ENCODE assay signal across 8 cellular contexts in genomic region chr11:112073941-112074811, GRCh38. TPM values are rescaled to one million over a fixed set of nuclear protein-coding genes. Genes with fewer than 3 reads are reported as not detected.
A peak's percentile ranks its signal among the peaks of the same experiment; 100 is the strongest.
DNase-seq lines count a peak whose midpoint lies in the region; ATAC-seq and TF ChIP-seq lines count a peak whose summit lies in the region.

NKAPD1 (plus strand) TSS chr11:112074299; CDS start chr11:112075575, 1,276 bp downstream.
PIH1D2 (minus strand) TSS chr11:112074017; CDS start chr11:112073174, 843 bp downstream.

- H3K27ac ChIP-seq in foreskin keratinocyte: peak within 1 kb of the TSS; percentile 94
- H3K27ac ChIP-seq in neural progenitor cell: peak within 1 kb of the TSS; percentile 100
- H3K27ac ChIP-seq in stomach smooth muscle (ENCODE audit: low read length): peak within 1 kb of the TSS; percentile 84

- peak; percentile 79 for TF ChIP-seq POLR2A in Raji (IDR thresholded peaks at IDR 0.05; ENCODE audit: insufficient read depth, low read depth, low read length)

- H3K27me3 Mint-ChIP-seq in neural progenitor cell (ENCODE audit: insufficient read depth, low read depth): peaks cover 2% of the 10 kb centered on the region

- H3F3A ChIP-seq in neural progenitor cell (ENCODE audit: low read depth): peaks cover 8% of the 10 kb centered on the region

- peak within 1 kb of the TSS; percentile 98 for H3K4me3 Mint-ChIP-seq in neural progenitor cell

- peaks cover 8% of the 10 kb centered on the region for H3K36me3 Mint-ChIP-seq in neural progenitor cell

- H3K36me3 ChIP-seq in neural progenitor cell (peaks cover 4% of the 10 kb centered on the region), stomach smooth muscle (ENCODE audit: control insufficient read depth in 2 of 2, insufficient read depth in 2 of 2, low read length in 2 of 2) (peaks cover 8 to 12% of the 10 kb centered on the region in 2 donors)

- peak within 1 kb of the TSS; percentile 99 for H2AFZ ChIP-seq in neural progenitor cell (replicated peaks)

- H3K9me3 Mint-ChIP-seq in neural progenitor cell: no peaks in the 10 kb centered on the region

- H3K9me3 ChIP-seq in neural progenitor cell (ENCODE audit: low read depth) (no peaks in the 10 kb centered on the region), stomach smooth muscle (ENCODE audit: control insufficient read depth in 2 of 2, low read length in 2 of 2) (no peaks in the 10 kb centered on the region)

- H3K4me1 ChIP-seq in foreskin keratinocyte (no peaks in the 10 kb centered on the region), neural progenitor cell (peaks cover 8% of the 10 kb centered on the region), stomach smooth muscle (ENCODE audit: control insufficient read depth, insufficient read depth, low read length) (peaks cover 7% of the 10 kb centered on the region)

- peak within 1 kb of the TSS; percentile 86 for H3K4me2 ChIP-seq in neural progenitor cell

- no peaks in the 10 kb centered on the region for H3K27me3 ChIP-seq in foreskin keratinocyte
- H3K27me3 ChIP-seq in neural progenitor cell: no peaks in the 10 kb centered on the region
- no peaks in the 10 kb centered on the region for H3K27me3 ChIP-seq in stomach smooth muscle (ENCODE audit: control insufficient read depth in 1 of 2, insufficient read depth in 2 of 2, low read length in 2 of 2)

- peaks cover 21% of the 10 kb centered on the region for H3K4me1 Mint-ChIP-seq in neural progenitor cell

- DNase-seq in ELF-1 (ENCODE audit: low read depth, low spot score): peak; percentile 91
- peak; percentile 80 for DNase-seq in H4 (ENCODE audit: low spot score)
- DNase-seq in LoVo (ENCODE audit: low spot score): peak; percentile 86
- peak; percentile 20 for DNase-seq in activated gamma-delta T cell (lab: John Stamatoyannopoulos, UW)
- peak; percentile 75 to 85 for DNase-seq in foreskin keratinocyte
- peak; percentile 89 for DNase-seq in neural progenitor cell (ENCODE audit: low spot score)

- no peaks in the 10 kb centered on the region for H4K20me1 ChIP-seq in neural progenitor cell (ENCODE audit: low read depth)

- ATAC-seq in foreskin keratinocyte: peak; percentile 91

- H3K9ac ChIP-seq in neural progenitor cell (peak within 1 kb of the TSS; percentile 95), stomach smooth muscle (ENCODE audit: low read length in 2 of 2) (peak within 1 kb of the TSS; percentile 93)

- H3K79me2 ChIP-seq in neural progenitor cell (ENCODE audit: low read depth): peaks cover 24% of the 10 kb centered on the region

- H3K4me3 ChIP-seq in neural progenitor cell (peak within 1 kb of the TSS; percentile 93), stomach smooth muscle (ENCODE audit: low read length in 2 of 2) (peak within 1 kb of the TSS; percentile 96)

- H3K27ac Mint-ChIP-seq in neural progenitor cell: peak within 1 kb of the TSS; percentile 100

- TF ChIP-seq CTCF in foreskin keratinocyte (conservative IDR thresholded peaks at IDR 0.05) (peak; percentile 39), neural progenitor cell (IDR thresholded peaks at IDR 0.05) (no peak)

RNA-seq across cellular contexts. Expression of gene NKAPD1, which starts in this region (rescaled TPM):
- total RNA-seq in H4 (2014; rRNA removed; shearing (Covaris generic)): 24.0 and 40.7 TPM in 2 replicates
- total RNA-seq in foreskin keratinocyte: 18.9 and 19.0 TPM in 2 replicates
- 8.7 and 9.8 TPM in 2 replicates for polyA plus RNA-seq in foreskin keratinocyte
- 35.9 and 60.0 TPM in 2 replicates for total RNA-seq in neural progenitor cell (ENCODE audit: low replicate concordance)

RNA-seq across cellular contexts. Expression of gene PIH1D2, which starts in this region (rescaled TPM):
- total RNA-seq in H4 (2014; rRNA removed; shearing (Covaris generic)): 1.4 and 2.1 TPM in 2 replicates
- total RNA-seq in foreskin keratinocyte (1.8 and 2.4 TPM in 2 replicates), neural progenitor cell (ENCODE audit: low replicate concordance) (1.6 and 3.5 TPM in 2 replicates)
- 1.0 and 1.3 TPM in 2 replicates for polyA plus RNA-seq in foreskin keratinocyte

Comparison
In these comparisons a context has a peak if more than half of its experiments do, and no peak if none do; other contexts are left out.
1. Peak in every context shown above with its lines: DNase-seq, ATAC-seq, H3K4me3 ChIP-seq and H3K27ac ChIP-seq.
2. DNase-seq: peak in every context shown above with its lines; median percentile 91 in ELF-1; 89 in neural progenitor cell; 86 in LoVo; 80 in H4; 80 in foreskin keratinocyte; 20 in activated gamma-delta T cell.